In the genomic region with DNA sequence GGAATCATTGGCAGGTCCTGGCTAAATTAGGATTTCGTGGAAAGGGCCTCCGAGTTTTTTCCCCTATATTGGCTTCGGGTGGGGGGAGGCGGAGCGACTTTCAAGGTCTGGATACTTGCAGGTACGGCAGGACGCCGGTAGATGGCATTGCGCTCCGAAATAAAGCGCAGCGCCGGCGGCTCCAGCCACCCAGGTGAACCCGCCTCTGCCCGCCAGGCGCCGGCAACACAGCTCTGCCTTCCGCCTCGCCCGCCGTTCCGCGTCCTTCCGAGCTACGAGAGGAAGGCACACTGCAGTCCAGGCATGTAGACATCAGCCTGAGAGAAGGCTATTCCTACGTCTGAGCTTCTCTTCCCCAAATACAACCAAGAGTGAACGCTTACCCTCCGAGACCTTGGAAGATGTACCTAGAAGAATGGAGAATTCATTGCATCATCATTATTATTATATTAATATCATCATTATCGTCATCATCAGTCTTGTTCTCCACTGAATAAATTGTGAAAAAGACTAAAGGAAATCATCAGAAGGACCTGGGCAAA, we compare ENCODE assay signal across 7 cellular contexts.
A peak's percentile ranks its signal among the peaks of the same experiment; 100 is the strongest.
DNase-seq lines count a peak whose midpoint lies in the region; ATAC-seq, FAIRE-seq and TF ChIP-seq lines count a peak whose summit lies in the region.

No MANE protein-coding gene starts in this region.

- peaks cover 0 to 2% of the 10 kb centered on the region in 2 donors for H3K27me3 ChIP-seq in body of pancreas

- H3K4me3 ChIP-seq in body of pancreas (no peak overlapping the region), iPS-11a (ENCODE audit: low read depth, low read length) (peak overlapping the region; percentile 30), skeletal muscle cell (ENCODE audit: low read depth, low read length) (peak overlapping the region; percentile 40)

- peak; percentile 78 to 98 (median 96) for TF ChIP-seq CTCF in body of pancreas (IDR thresholded peaks at IDR 0.05)

- peak; percentile 58 for DNase-seq in GM18507 (ENCODE audit: extremely low spot score, insufficient read length, low read depth)
- DNase-seq in NCI-H1694 (lab: John Stamatoyannopoulos, UW): peak; percentile 40
- peak; percentile 38 for DNase-seq in T-helper 9 cell
- peak; percentile 88 to 93 (median 91) for DNase-seq in body of pancreas
- DNase-seq in skeletal muscle cell (ENCODE audit: low read depth): peak; percentile 35

- peak in 2 of 3 donors; percentile 47 to 50 for TF ChIP-seq POLR2A in body of pancreas (IDR thresholded peaks at IDR 0.05)

- WGBS in body of pancreas, 2 donors: 1 to 2% methylated on average over 23 to 30 of the region's 30 CpGs

- peak overlapping the region; percentile 59 to 90 (median 81) for H3K27ac ChIP-seq in body of pancreas

- intact Hi-C loops in body of pancreas (cut with DNase I): no loop called here

- H3K9me3 ChIP-seq in body of pancreas: no peaks in the 10 kb centered on the region

- H3K36me3 ChIP-seq in body of pancreas (replicated peaks in 1 of 2; ENCODE audit: insufficient read depth in 1 of 2, low read depth in 2 of 2): no peaks in the 10 kb centered on the region

- ATAC-seq in HG02970 (IDR thresholded peaks at IDR 0.05; ENCODE audit: low FRiP score, unreplicated experiment): peak; percentile 97
- peak; percentile 90 for ATAC-seq in body of pancreas

- peaks cover 43% of the 10 kb centered on the region for H3K4me1 ChIP-seq in body of pancreas

- FAIRE-seq in GM18507 (lab: Jason Lieb, UNC): peak; percentile 70

Comparison
In these comparisons a context has a peak if more than half of its experiments do, and no peak if none do; other contexts are left out.
1. DNase-seq: peak in every context shown above with its lines; median percentile 91 in body of pancreas; 58 in GM18507; 40 in NCI-H1694; 38 in T-helper 9 cell; 35 in skeletal muscle cell.
2. H3K4me3 ChIP-seq: peak in iPS-11a (single experiment) and skeletal muscle cell (single experiment); none in body of pancreas (0 of 2).